In genomic region chr10:4849555-4850242, GRCh38 we compare ENCODE assay signal across 8 cellular contexts. TPM values are rescaled to one million over a fixed set of nuclear protein-coding genes. Genes with fewer than 3 reads are reported as not detected.
DNase-seq lines count a peak whose midpoint lies in the region; TF ChIP-seq lines count a peak whose summit lies in the region.

No MANE protein-coding gene starts in this region.

- no peaks in the 10 kb centered on the region for H3K9me3 ChIP-seq in MG63

- POLR2A ChIA-PET in RWPE1 (lab: Yijun Ruan, JAX; ENCODE audit: low non-redundant PET): no interaction called here

- DNase-seq in GDM1 (lab: John Stamatoyannopoulos, UW): peak; percentile 80
- peak; percentile 91 for DNase-seq in HCEC 1CT
- DNase-seq in MG63: peak; percentile 73
- DNase-seq in RWPE1 (ENCODE audit: low spot score): peak; percentile 79
- DNase-seq in activated T-helper 1 cell treated with anti-CD3 and anti-CD28 coated beads, Interleukin-2, amount 50 U/mL, for 16 hours (ENCODE audit: low read depth in 1 of 2, low spot score in 1 of 2): peak; percentile 75 to 78
- DNase-seq in fibroblast of villous mesenchyme (ENCODE audit: low read depth): peak; percentile 96
- DNase-seq in non-pigmented ciliary epithelial cell (ENCODE audit: low read depth): peak; percentile 90
- DNase-seq in substantia nigra (lab: John Stamatoyannopoulos, UW): peak in 47 of 49 donors; percentile 14 to 87 (median 72)

- no peaks in the 10 kb centered on the region for H3K36me3 ChIP-seq in MG63

- H3K27ac ChIP-seq in RWPE1: no peak overlapping the region
- H3K27ac ChIP-seq in substantia nigra (ENCODE audit: low read depth, low read length, poor library complexity, severe bottlenecking): no peak overlapping the region

- no peaks in the 10 kb centered on the region for H3K27me3 ChIP-seq in MG63

- CTCF ChIA-PET in RWPE1 (lab: Yijun Ruan, JAX): interaction anchor here (0.5 to 2.4 kb wide), 29 partner anchors 10 to 1431 kb away, joined by 3 to 16 read pairs (median 5); partner anchors contain the start of gene AKR1C3

- peak; percentile 96 for TF ChIP-seq CTCF in RWPE1 (conservative IDR thresholded peaks at IDR 0.05; ENCODE audit: low read depth)
- peak; percentile 100 for TF ChIP-seq CTCF in fibroblast of villous mesenchyme (IDR thresholded peaks at IDR 0.05; ENCODE audit: insufficient read depth, low read depth, low read length)

- H3K4me3 ChIP-seq in MG63 (no peak overlapping the region), fibroblast of villous mesenchyme (ENCODE audit: low read depth, low read length) (no peak overlapping the region)

RNA-seq across cellular contexts. Expression of gene AKR1E2, which starts 23.7 kb away (rescaled TPM):
- total RNA-seq in MG63 (2014; rRNA removed; shearing (Covaris generic); ENCODE audit: low replicate concordance): 0.37 and 1.2 TPM in 2 replicates
- total RNA-seq in fibroblast of villous mesenchyme: 7.7 and 9.1 TPM in 2 replicates
